In the genomic region with DNA sequence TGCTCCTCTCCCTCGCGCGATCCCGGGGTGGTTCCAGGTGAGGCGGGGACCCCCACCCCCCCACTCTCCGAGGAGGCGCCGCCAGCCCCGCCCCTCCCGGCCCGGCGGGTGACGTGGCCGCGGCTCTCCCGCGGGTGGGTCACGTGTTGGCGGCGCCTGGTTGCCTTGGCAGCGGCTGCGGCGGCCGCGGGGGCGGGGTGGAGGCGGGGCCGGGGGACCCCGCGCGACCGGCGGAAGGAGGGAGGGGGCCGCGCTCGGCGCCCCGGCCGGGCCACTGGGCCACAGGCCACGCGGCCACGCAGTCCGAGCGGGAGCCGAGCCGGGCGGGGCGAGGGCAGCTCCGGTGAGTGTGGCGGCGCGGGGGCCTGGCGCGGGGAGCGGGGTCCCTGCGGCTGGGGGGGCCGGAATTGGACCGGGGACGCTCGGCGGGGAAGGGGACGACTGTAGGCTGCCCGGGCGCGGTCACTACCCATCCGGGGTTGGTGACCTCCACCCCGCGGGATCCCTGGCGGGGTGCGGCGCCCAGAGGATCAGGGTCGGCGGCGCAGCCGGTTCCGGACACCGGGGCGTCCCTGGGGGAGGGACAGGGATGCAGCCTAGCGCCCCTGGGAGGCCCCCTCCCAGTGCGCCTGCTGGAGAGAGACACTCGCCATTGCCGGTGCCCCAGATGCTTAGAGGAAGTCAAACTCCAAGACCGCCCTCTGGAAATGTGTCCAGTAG, we compare ENCODE assay signal across 8 cellular contexts. TPM values are rescaled to one million over a fixed set of nuclear protein-coding genes. Genes with fewer than 3 reads are reported as not detected.
DNase-seq lines count a peak whose midpoint lies in the region; ATAC-seq and TF ChIP-seq lines count a peak whose summit lies in the region.

A gene (plus strand): TSS at position 257 of the 720 bp plus-strand sequence. CDS start 5,382 bp downstream, outside the sequence.

- peak; percentile 72 for TF ChIP-seq POLR2A in Raji (IDR thresholded peaks at IDR 0.05; ENCODE audit: insufficient read depth, low read depth, low read length)

- ATAC-seq in GM19372 (IDR thresholded peaks at IDR 0.05; ENCODE audit: low read depth, unreplicated experiment) (peak; percentile 68), foreskin keratinocyte (peak; percentile 74)

- peak within 1 kb of the TSS; percentile 96 for H3K4me3 ChIP-seq in neuron (ENCODE audit: low read length)

- no peaks in the 10 kb centered on the region for H3K4me1 ChIP-seq in foreskin keratinocyte
- H3K4me1 ChIP-seq in neuron (ENCODE audit: insufficient read depth, low read length) = peaks cover 22% of the 10 kb centered on the region

- H3K9me3 ChIP-seq in neuron (ENCODE audit: low read length) = no peaks in the 10 kb centered on the region

- H3K27ac ChIP-seq in foreskin keratinocyte = no peak within 1 kb of the TSS

- DNase-seq in CD1c-positive myeloid dendritic cell (ENCODE audit: extremely low spot score) (peak; percentile 85), HPDE6-E6E7 (ENCODE audit: extremely low spot score) (peak; percentile 58), activated gamma-delta T cell treated with Interleukin-2 at 50 U/mL for 16 hours (peak; percentile 84), foreskin keratinocyte (no peak), stromal cell of bone marrow (ENCODE audit: low read depth) (peak; percentile 45)

- H2AFZ ChIP-seq in neuron (ENCODE audit: low read depth, low read length) = peak within 1 kb of the TSS; percentile 98

- H3K27me3 ChIP-seq in foreskin keratinocyte = no peaks in the 10 kb centered on the region
- H3K27me3 ChIP-seq in neuron (ENCODE audit: insufficient read depth, low read length) = no peaks in the 10 kb centered on the region

- TF ChIP-seq CTCF in foreskin keratinocyte (conservative IDR thresholded peaks at IDR 0.05) = no peak

- no peaks in the 10 kb centered on the region for H3K36me3 ChIP-seq in neuron (ENCODE audit: insufficient read depth, low read length)

RNA-seq across cellular contexts. Expression of the gene that starts here (rescaled TPM):
- 5.6 and 7.5 TPM in 2 replicates for total RNA-seq in foreskin keratinocyte
- polyA plus RNA-seq in foreskin keratinocyte = 3.1 and 3.8 TPM in 2 replicates

Comparison
In these comparisons a context has a peak if more than half of its experiments do, and no peak if none do; other contexts are left out.
1. DNase-seq: peak in CD1c-positive myeloid dendritic cell (single experiment), HPDE6-E6E7 (single experiment), activated gamma-delta T cell treated with Interleukin-2 at 50 U/mL for 16 hours (single experiment) and stromal cell of bone marrow (single experiment); none in foreskin keratinocyte (0 of 2).